Comparison of ENCODE assay signal across 8 cellular contexts in the genomic region with DNA sequence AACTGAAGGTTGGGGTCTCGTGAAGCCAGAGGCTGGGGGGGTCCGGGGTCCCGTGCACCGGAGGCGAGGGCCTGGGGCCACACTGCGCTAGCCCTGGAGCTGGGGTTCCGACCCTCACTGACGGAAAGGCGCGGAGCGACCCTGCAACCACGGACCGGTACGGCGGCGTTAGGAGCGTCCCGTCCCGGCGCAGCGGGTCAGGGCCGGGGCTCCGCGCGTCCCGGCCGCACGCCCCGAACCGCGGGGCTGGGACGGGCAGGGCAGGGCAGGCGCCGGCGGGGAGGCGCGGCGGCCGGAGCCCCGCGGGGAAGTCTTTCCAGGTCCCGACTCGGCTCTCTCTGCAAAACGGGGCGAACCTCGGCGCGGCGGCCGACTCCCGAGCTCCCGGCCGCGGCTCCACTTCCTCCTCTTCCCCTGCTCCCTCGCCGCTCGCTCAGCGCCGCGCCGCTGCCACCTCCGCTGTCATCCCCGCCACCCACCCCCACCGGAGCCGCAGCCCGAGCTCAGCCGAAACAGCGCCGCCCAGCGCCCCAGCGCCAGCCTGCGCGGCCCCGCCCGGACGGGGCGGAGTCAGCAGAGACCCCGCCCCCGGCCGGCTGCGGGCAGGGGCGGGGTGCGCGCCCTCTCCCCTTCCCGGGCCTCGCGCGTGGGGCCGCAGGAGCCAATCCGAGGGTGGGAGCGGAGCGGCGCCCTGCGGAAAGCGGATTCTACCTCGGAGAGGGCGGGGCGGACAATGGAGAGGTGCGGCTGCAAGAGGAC. TPM values are rescaled to one million over a fixed set of nuclear protein-coding genes. Genes with fewer than 3 reads are reported as not detected.
A peak's percentile ranks its signal among the peaks of the same experiment; 100 is the strongest.
DNase-seq lines count a peak whose midpoint lies in the region; ATAC-seq, FAIRE-seq and TF ChIP-seq lines count a peak whose summit lies in the region.

A gene with protein sequence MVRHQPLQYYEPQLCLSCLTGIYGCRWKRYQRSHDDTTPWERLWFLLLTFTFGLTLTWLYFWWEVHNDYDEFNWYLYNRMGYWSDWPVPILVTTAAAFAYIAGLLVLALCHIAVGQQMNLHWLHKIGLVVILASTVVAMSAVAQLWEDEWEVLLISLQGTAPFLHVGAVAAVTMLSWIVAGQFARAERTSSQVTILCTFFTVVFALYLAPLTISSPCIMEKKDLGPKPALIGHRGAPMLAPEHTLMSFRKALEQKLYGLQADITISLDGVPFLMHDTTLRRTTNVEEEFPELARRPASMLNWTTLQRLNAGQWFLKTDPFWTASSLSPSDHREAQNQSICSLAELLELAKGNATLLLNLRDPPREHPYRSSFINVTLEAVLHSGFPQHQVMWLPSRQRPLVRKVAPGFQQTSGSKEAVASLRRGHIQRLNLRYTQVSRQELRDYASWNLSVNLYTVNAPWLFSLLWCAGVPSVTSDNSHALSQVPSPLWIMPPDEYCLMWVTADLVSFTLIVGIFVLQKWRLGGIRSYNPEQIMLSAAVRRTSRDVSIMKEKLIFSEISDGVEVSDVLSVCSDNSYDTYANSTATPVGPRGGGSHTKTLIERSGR (minus strand): TSS at position 509 of the 759 bp plus-strand sequence. CDS start 48,206 bp downstream, outside the sequence.

- H3K4me3 Mint-ChIP-seq in WTC11, result peak within 1 kb of the TSS; percentile 86

- H3K79me2 ChIP-seq in keratinocyte (ENCODE audit: control insufficient read depth, insufficient read depth, low read length), result no peaks in the 10 kb centered on the region

- H3K27me3 ChIP-seq in keratinocyte (ENCODE audit: control insufficient read depth, extremely low read depth, insufficient read depth, low read length), result peaks cover 11% of the 10 kb centered on the region

- no peaks in the 10 kb centered on the region for H3K9me1 ChIP-seq in keratinocyte (ENCODE audit: control insufficient read depth, extremely low read depth, insufficient read depth, low read length)

- POLR2A ChIA-PET in WTC11 (lab: Charles Lee), result interaction anchor here (0.6 to 0.9 kb wide), 2 partner anchors 37 to 125 kb away, joined by 3 to 4 read pairs; no protein-coding TSS in a partner anchor

- peak within 1 kb of the TSS; percentile 82 for H2AFZ ChIP-seq in keratinocyte (ENCODE audit: control insufficient read depth, low read length)

- no peak for FAIRE-seq in keratinocyte (lab: Jason Lieb, UNC)

- in situ Hi-C loops in ACHN (cut with HindIII; ENCODE audit: low pct_ligation_motif_present, low pct_unique_long_range_greater_than_20kb, low sequenced_read_pairs), result no loop called here

- H3K27me3 Mint-ChIP-seq in WTC11 (ENCODE audit: low read depth), result peaks cover 39% of the 10 kb centered on the region

- dilution Hi-C loops in keratinocyte (cut with MboI; ENCODE audit: extremely low pct_ligation_motif_present, low sequenced_read_pairs), result no loop called here

- CTCF ChIA-PET in WTC11 (lab: Charles Lee), result interaction anchor here (0.5 to 3.7 kb wide), 31 partner anchors 9 to 679 kb away, joined by 3 to 31 read pairs (median 4); no protein-coding TSS in a partner anchor

- no peaks in the 10 kb centered on the region for H3K9me3 Mint-ChIP-seq in WTC11

- H3K36me3 ChIP-seq in keratinocyte (ENCODE audit: control insufficient read depth in 2 of 2, extremely low read depth in 1 of 2, insufficient read depth in 2 of 2, low read length in 2 of 2), result no peaks in the 10 kb centered on the region

- no peaks in the 10 kb centered on the region for H3K9me3 ChIP-seq in keratinocyte (ENCODE audit: control insufficient read depth, low read depth, low read length)

- H3K27ac ChIP-seq in caudate nucleus (ENCODE audit: low read depth, low read length) (no peak within 1 kb of the TSS), keratinocyte (ENCODE audit: control insufficient read depth, insufficient read depth, low read length) (no peak within 1 kb of the TSS)

- H4K20me1 ChIP-seq in keratinocyte (ENCODE audit: control insufficient read depth, extremely low read depth, insufficient read depth, low read length), result no peaks in the 10 kb centered on the region

- no peak for TF ChIP-seq CTCF in WTC11 (IDR thresholded peaks at IDR 0.05)
- TF ChIP-seq CTCF in keratinocyte (optimal IDR thresholded peaks at IDR 0.05 in 1 of 3, IDR thresholded peaks at IDR 0.05 in 1 of 3, conservative IDR thresholded peaks at IDR 0.05 in 1 of 3; ENCODE audit: extremely low read depth in 1 of 3, insufficient read depth in 2 of 3, low read length in 3 of 3), result peak in 2 of 3 experiments; percentile 49 to 80

- peak; percentile 74 for ATAC-seq in GM18867 (IDR thresholded peaks at IDR 0.05; ENCODE audit: unreplicated experiment)
- ATAC-seq in HG03135 (IDR thresholded peaks at IDR 0.05; ENCODE audit: unreplicated experiment), result peak; percentile 79
- ATAC-seq in WTC11, result peak; percentile 87

- peak within 1 kb of the TSS; percentile 49 for H3K9ac ChIP-seq in keratinocyte (ENCODE audit: control insufficient read depth, extremely low read depth, insufficient read depth, low read length)

- no peak within 1 kb of the TSS for H3K27ac Mint-ChIP-seq in WTC11

- H3K4me1 Mint-ChIP-seq in WTC11, result peaks cover 9% of the 10 kb centered on the region

- peak; percentile 78 for DNase-seq in ACHN
- DNase-seq in NCI-H2196 treated with DMSO at 0.1 percent for 48 hours (lab: John Stamatoyannopoulos, UW; ENCODE audit: unreplicated experiment), result peak; percentile 81
- DNase-seq in WTC11 (ENCODE audit: low spot score), result peak; percentile 85
- DNase-seq in caudate nucleus (lab: John Stamatoyannopoulos, UW), result peak in 58 of 61 donors; percentile 18 to 91 (median 76)
- DNase-seq in keratinocyte (ENCODE audit: low read depth, low spot score), result no peak
- DNase-seq in stimulated activated CD4-positive, alpha-beta T cell treated with anti-CD3 and anti-CD28 coated beads, Interleukin-15, amount 100 ng/mL, for 1 hour (ENCODE audit: low read depth in 1 of 2, low spot score in 1 of 2), result peak; percentile 76 to 79

- peak within 1 kb of the TSS; percentile 56 to 71 (median 56) for H3K4me3 ChIP-seq in keratinocyte (ENCODE audit: control insufficient read depth in 2 of 3, extremely low read depth in 1 of 3, insufficient read depth in 2 of 3, low read depth in 1 of 3, low read length in 3 of 3)

- H3K36me3 Mint-ChIP-seq in WTC11, result no peaks in the 10 kb centered on the region

- peak within 1 kb of the TSS; percentile 81 for H3K4me2 ChIP-seq in keratinocyte (ENCODE audit: control insufficient read depth, extremely low read depth, insufficient read depth, low read depth, low read length)

- H3K4me1 ChIP-seq in keratinocyte (ENCODE audit: control insufficient read depth, extremely low read depth, insufficient read depth, low read length), result no peaks in the 10 kb centered on the region

TF ChIP-seq in WTC11, 78 proteins besides CTCF, POLR2A, EP300 and RAD21 (continues in another document):
- peak; percentile 71; the same call in 1 of the 2 replicates for TF ChIP-seq FOXP1 (CRISPR knock-in tag; IDR thresholded peaks at IDR 0.05; ENCODE audit: borderline replicate concordance)
- TF ChIP-seq ESRRA (CRISPR knock-in tag; IDR thresholded peaks at IDR 0.05; ENCODE audit: borderline replicate concordance), result no peak
- no peak for TF ChIP-seq OVOL2 (CRISPR knock-in tag; IDR thresholded peaks at IDR 0.05; ENCODE audit: borderline replicate concordance)
- peak; percentile 52 for TF ChIP-seq KAT7 (CRISPR knock-in tag; IDR thresholded peaks at IDR 0.05; ENCODE audit: borderline replicate concordance)
- TF ChIP-seq, protein P1, sequence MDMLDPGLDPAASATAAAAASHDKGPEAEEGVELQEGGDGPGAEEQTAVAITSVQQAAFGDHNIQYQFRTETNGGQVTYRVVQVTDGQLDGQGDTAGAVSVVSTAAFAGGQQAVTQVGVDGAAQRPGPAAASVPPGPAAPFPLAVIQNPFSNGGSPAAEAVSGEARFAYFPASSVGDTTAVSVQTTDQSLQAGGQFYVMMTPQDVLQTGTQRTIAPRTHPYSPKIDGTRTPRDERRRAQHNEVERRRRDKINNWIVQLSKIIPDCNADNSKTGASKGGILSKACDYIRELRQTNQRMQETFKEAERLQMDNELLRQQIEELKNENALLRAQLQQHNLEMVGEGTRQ (CRISPR knock-in tag; IDR thresholded peaks at IDR 0.05), result no peak
- TF ChIP-seq TP53 (CRISPR knock-in tag; IDR thresholded peaks at IDR 0.05), result peak; percentile 19; the same call in 1 of the 2 replicates

RNA-seq across cellular contexts. Expression of the gene that starts here (rescaled TPM):
- 4.7 to 12.2 TPM (median 5.3 TPM) in 3 replicates for total RNA-seq in WTC11 (2021)
- 2.1 to 4.0 TPM (median 3.1 TPM) in 3 replicates for polyA plus RNA-seq in keratinocyte
- polyA plus RNA-seq in keratinocyte (2011; ENCODE audit: low read depth), result 0.45 TPM
- 1.7 and 2.9 TPM in 2 replicates for polyA plus RNA-seq in keratinocyte (2011; cell fraction: cytosol; rRNA removed)
- polyA plus RNA-seq in keratinocyte (2011; cell fraction: nucleus; rRNA removed), result 9.3 and 14.4 TPM in 2 replicates
- 0.83 and 6.4 TPM in 2 replicates for polyA plus RNA-seq in keratinocyte (2012; ENCODE audit: low replicate concordance)
- polyA minus RNA-seq in keratinocyte, result 5.0 to 24.4 TPM (median 6.7 TPM) in 3 replicates
- polyA minus RNA-seq in keratinocyte (2011; cell fraction: cytosol; rRNA and poly(A)+ RNA removed), result 8.6 TPM
- 9.1 and 13.0 TPM in 2 replicates for polyA minus RNA-seq in keratinocyte (2011; cell fraction: nucleus; rRNA and poly(A)+ RNA removed)
